In the genomic region with DNA sequence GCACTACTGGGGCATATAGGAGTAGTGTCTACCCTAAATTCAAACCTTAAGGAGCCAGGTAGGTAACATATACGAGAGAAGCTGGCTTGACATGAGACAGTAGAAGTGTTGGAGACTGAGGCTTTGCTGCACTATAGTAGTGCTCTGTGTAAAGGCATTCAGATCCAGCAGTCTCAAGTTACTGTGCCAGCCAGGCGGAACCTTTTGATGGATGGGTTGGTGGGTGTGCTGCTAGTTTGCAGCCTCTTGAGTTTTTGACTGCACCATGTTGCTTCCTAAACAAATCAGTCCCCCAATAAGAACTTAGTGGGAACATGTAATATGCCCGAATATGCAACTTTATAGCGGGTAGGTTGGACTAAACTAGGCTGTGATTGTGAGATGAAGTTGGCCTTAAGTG, we compare ENCODE assay signal across 8 cellular contexts. TPM values are rescaled to one million over a fixed set of nuclear protein-coding genes. Genes with fewer than 3 reads are reported as not detected.
A peak's percentile ranks its signal among the peaks of the same experiment; 100 is the strongest.
DNase-seq lines count a peak whose midpoint lies in the region; ATAC-seq and TF ChIP-seq lines count a peak whose summit lies in the region.

No MANE protein-coding gene starts in this region.

- no peaks in the 10 kb centered on the region for H4K20me1 ChIP-seq in H9 (ENCODE audit: control insufficient read depth, insufficient read depth, insufficient read length)

- no peak overlapping the region for H2BK15ac ChIP-seq in H9 (ENCODE audit: low read depth, low read length)

- H3K9me3 Mint-ChIP-seq in H9: no peaks in the 10 kb centered on the region

- peaks cover 13% of the 10 kb centered on the region for H3K79me1 ChIP-seq in H9 (ENCODE audit: insufficient read depth, low read depth, low read length, poor library complexity, severe bottlenecking)

- H3K9ac ChIP-seq in H9 (ENCODE audit: extremely low read depth, insufficient read length, low read length) (peak overlapping the region; percentile 45), SK-N-MC (ENCODE audit: insufficient read length) (peak overlapping the region; percentile 92)

- H4K8ac ChIP-seq in H9 (replicated peaks; ENCODE audit: insufficient read length, low read depth, low read length): no peak overlapping the region

- H2BK12ac ChIP-seq in H9 (ENCODE audit: insufficient read length, low read depth, low read length): no peak overlapping the region

- H3K4me2 ChIP-seq in H9 (ENCODE audit: insufficient read depth, insufficient read length, low read length): peak overlapping the region; percentile 95

- no peak overlapping the region for H3K4ac ChIP-seq in H9 (ENCODE audit: low read depth, low read length)

- no peak overlapping the region for H4K91ac ChIP-seq in H9 (ENCODE audit: insufficient read length, low read depth, low read length)

- ATAC-seq in GM19455 (IDR thresholded peaks at IDR 0.05; ENCODE audit: unreplicated experiment): no peak

- DNase-seq in H9: no peak
- DNase-seq in SK-N-MC (ENCODE audit: low read depth, low spot score): no peak
- no peak for DNase-seq in fibroblast of pulmonary artery (ENCODE audit: low read depth)
- no peak for DNase-seq in skeletal muscle cell (ENCODE audit: low read depth)
- no peak for DNase-seq in NCI-H524 (lab: John Stamatoyannopoulos, UW)
- DNase-seq in NCI-H146 (lab: John Stamatoyannopoulos, UW): no peak
- DNase-seq in AG08395 (ENCODE audit: low spot score): no peak

- H3K9me3 ChIP-seq in H9 (ENCODE audit: control insufficient read depth, low read depth, low read length) (no peaks in the 10 kb centered on the region), SK-N-MC (ENCODE audit: low read depth, low read length) (no peaks in the 10 kb centered on the region)

- peaks cover 21% of the 10 kb centered on the region for H3K36me3 ChIP-seq in SK-N-MC (ENCODE audit: insufficient read depth, low read length)

- H3K4me1 Mint-ChIP-seq in H9: peaks cover 23 to 26% of the 10 kb centered on the region in 2 experiments

- H3K27ac ChIP-seq in H9 (ENCODE audit: insufficient read length, low read depth, low read length) (no peak overlapping the region), SK-N-MC (no peak overlapping the region)

- H3K27me3 ChIP-seq in H9 (ENCODE audit: insufficient read depth, low read length): no peaks in the 10 kb centered on the region

- peaks cover 10% of the 10 kb centered on the region for H3K27me3 Mint-ChIP-seq in H9 (ENCODE audit: low read depth)

- H3K4me1 ChIP-seq in H9 (ENCODE audit: insufficient read depth, low read length): peaks cover 6% of the 10 kb centered on the region; the same call in 1 of the 2 replicates

- no peak overlapping the region for H2BK20ac ChIP-seq in H9 (ENCODE audit: low read depth, low read length, poor library complexity, severe bottlenecking)

- no CpG with 5 or more reads among the region's 4 CpGs for WGBS in H9 (ENCODE audit: extremely low coverage, insufficient read length, low lambda C conversion rate)

- H3T11ph ChIP-seq in H9 (ENCODE audit: low read length): no peak overlapping the region

- H2AFZ ChIP-seq in H9 (ENCODE audit: low read length): no peak overlapping the region

- no peak overlapping the region for H3K27ac Mint-ChIP-seq in H9

- TF ChIP-seq CTCF in H9 (conservative IDR thresholded peaks at IDR 0.05) (no peak), fibroblast of pulmonary artery (IDR thresholded peaks at IDR 0.05; ENCODE audit: low read length, missing control alignments) (no peak)

- no peak overlapping the region for H3K14ac ChIP-seq in H9 (ENCODE audit: insufficient read depth, low read length)

- peaks cover 37% of the 10 kb centered on the region for H3K79me2 ChIP-seq in H9 (ENCODE audit: insufficient read depth, low read length)

- H3K56ac ChIP-seq in H9 (ENCODE audit: insufficient read length, low read depth, low read length): no peak overlapping the region

- H3K18ac ChIP-seq in H9 (ENCODE audit: insufficient read length, low read depth, low read length): no peak overlapping the region

- no peak overlapping the region for H3K23ac ChIP-seq in H9 (ENCODE audit: insufficient read length, low read depth, low read length)

- no peak overlapping the region for H2BK120ac ChIP-seq in H9 (ENCODE audit: low read depth, low read length, poor library complexity, severe bottlenecking)

- peaks cover 6 to 13% (median 12%) of the 10 kb centered on the region in 3 experiments; a peak in 6 of 7 replicates for H3K36me3 Mint-ChIP-seq in H9 (ENCODE audit: insufficient read depth in 1 of 3, low read depth in 3 of 3)

- H2BK5ac ChIP-seq in H9 (ENCODE audit: insufficient read length, low read length): no peak overlapping the region

- H3K4me3 ChIP-seq in SK-N-MC: peak overlapping the region; percentile 98
- peak overlapping the region; percentile 96 for H3K4me3 ChIP-seq in fibroblast of pulmonary artery (replicated peaks; ENCODE audit: low read depth, low read length)
- peak overlapping the region; percentile 93 for H3K4me3 ChIP-seq in skeletal muscle cell (ENCODE audit: low read depth, low read length)

- no peak overlapping the region for H2AK5ac ChIP-seq in H9 (ENCODE audit: insufficient read length, low read length)

- peaks cover 10% of the 10 kb centered on the region for H3K23me2 ChIP-seq in H9 (ENCODE audit: insufficient read length, low read depth, low read length, poor library complexity, severe bottlenecking)

- peak overlapping the region; percentile 94 to 96 for H3K4me3 Mint-ChIP-seq in H9

- H4K5ac ChIP-seq in H9 (ENCODE audit: insufficient read length, low read depth, low read length): no peak overlapping the region

RNA-seq across cellular contexts. Expression of gene CLTA, which starts 1.5 kb away (rescaled TPM):
- total RNA-seq in H9 (2021): 195 and 212 TPM in 2 replicates

RNA-seq across cellular contexts. Expression of gene CCIN, which starts 23.0 kb away (rescaled TPM):
- total RNA-seq in H9 (2021): 0.11 TPM in 1 of 2 replicates, not detected in the other

RNA-seq across cellular contexts. Expression of gene GLIPR2, which starts 55.7 kb away (rescaled TPM):
- 9.7 and 10.0 TPM in 2 replicates for total RNA-seq in H9 (2021)
